In genomic region chr14:92586966-92587365, GRCh38 we compare ENCODE assay signal across 12 cellular contexts.
DNase-seq lines count a peak whose midpoint lies in the region; ATAC-seq and TF ChIP-seq lines count a peak whose summit lies in the region.
"Had no signal": no experiment of that assay in that cellular context is flagged by ENCODE, and none has a peak within 500 bp of the region (broad histone marks: within the 10 kb centered on the region; RNA-seq: fewer than 3 reads in every experiment).

No MANE protein-coding gene starts in this region.

- peak overlapping the region; percentile 92 for H2BK20ac ChIP-seq in IMR-90 (ENCODE audit: low read depth, low read length)

- H3K36me3 Mint-ChIP-seq in dendritic cell treated with granulocyte-macrophage colony-stimulating factor and Interleukin-4, amounts not matched to agents 40 ng/mL and 50 ng/mL, for 4 days (ENCODE audit: low read depth), result peaks cover 98% of the 10 kb centered on the region

- H3K4ac ChIP-seq in IMR-90 (ENCODE audit: low read depth, low read length), result peak overlapping the region; percentile 56

- H3K4me1 Mint-ChIP-seq in dendritic cell treated with granulocyte-macrophage colony-stimulating factor and Interleukin-4, amounts not matched to agents 40 ng/mL and 50 ng/mL, for 4 days (ENCODE audit: low read depth), result peaks cover 65% of the 10 kb centered on the region

- peak overlapping the region; percentile 77 for H4K5ac ChIP-seq in IMR-90 (ENCODE audit: low read depth, low read length)

- peak overlapping the region; percentile 6; the same call in 1 of the 2 replicates for H3K27ac ChIP-seq in C4-2B
- peak overlapping the region; percentile 65 for H3K27ac ChIP-seq in IMR-90 (ENCODE audit: insufficient read depth, low read length)

- H4K20me1 ChIP-seq in IMR-90 (ENCODE audit: insufficient read depth, low read length), result peaks cover 5% of the 10 kb centered on the region

- CTCF ChIA-PET in IMR-90 (lab: Yijun Ruan, JAX), result no interaction called here

- peak overlapping the region; percentile 2; the same call in 1 of the 2 replicates for H3K56ac ChIP-seq in IMR-90 (ENCODE audit: extremely low read depth, insufficient read depth, low read length)

- no peaks in the 10 kb centered on the region for H3K9me3 Mint-ChIP-seq in dendritic cell treated with granulocyte-macrophage colony-stimulating factor and Interleukin-4, amounts not matched to agents 40 ng/mL and 50 ng/mL, for 4 days

- BruUV-seq in IMR-90 (replicated peaks; lab: Mats Ljungman, UMichigan), result no TSS peak

- H3K4me3 Mint-ChIP-seq in dendritic cell treated with granulocyte-macrophage colony-stimulating factor and Interleukin-4, amounts not matched to agents 40 ng/mL and 50 ng/mL, for 4 days, result no peak overlapping the region

- H3K4me2 ChIP-seq in IMR-90 (ENCODE audit: low read depth, low read length), result no peak overlapping the region

- peak overlapping the region; percentile 71 for H3K14ac ChIP-seq in IMR-90 (replicated peaks; ENCODE audit: low read depth, low read length)

- H3K27ac Mint-ChIP-seq in dendritic cell treated with granulocyte-macrophage colony-stimulating factor and Interleukin-4, amounts not matched to agents 40 ng/mL and 50 ng/mL, for 4 days, result peak overlapping the region; percentile 30

- no peak for ATAC-seq in IMR-90 (ENCODE audit: low read depth)
- ATAC-seq in sciatic nerve, result no peak
- no peak for ATAC-seq in GM18873 (IDR thresholded peaks at IDR 0.05; ENCODE audit: low FRiP score, unreplicated experiment)
- ATAC-seq in HG03439 (IDR thresholded peaks at IDR 0.05; ENCODE audit: unreplicated experiment), result no peak

- peak overlapping the region; percentile 57; the same call in 2 of the 3 replicates for H2BK15ac ChIP-seq in IMR-90 (ENCODE audit: low read depth, low read length)

- WGBS in IMR-90 (ENCODE audit: extremely low coverage in 2 of 2, insufficient read length in 1 of 2), 2 experiments, result 100% methylated on average over 5 of the region's 5 CpGs; no CpG with 5 or more reads in 1 of the 2 experiments

- peak overlapping the region; percentile 83 for H3K18ac ChIP-seq in IMR-90 (ENCODE audit: low read depth, low read length)

- peak overlapping the region; percentile 82 for H2BK120ac ChIP-seq in IMR-90 (ENCODE audit: low read depth, low read length)

- no peak for TF ChIP-seq RAD21 in IMR-90 (IDR thresholded peaks at IDR 0.05; ENCODE audit: low read length)

- peak overlapping the region; percentile 18 for H2AK9ac ChIP-seq in IMR-90 (replicated peaks; ENCODE audit: low read depth, low read length, poor library complexity)

- DNase-seq in IMR-90 (no peak), sciatic nerve (ENCODE audit: low spot score) (peak; percentile 19), COLO668 (lab: John Stamatoyannopoulos, UW; ENCODE audit: unreplicated experiment) (no peak), NCI-H2081 (lab: John Stamatoyannopoulos, UW) (no peak)
- DNase-seq: activated CD4-positive, alpha-beta T cell treated with anti-CD3 and anti-CD28 coated beads for 1 hour; DND-41; midbrain; NCI-H1105 treated with DMSO at 0.1 percent for 48 hours had no signal

- H4K8ac ChIP-seq in IMR-90 (ENCODE audit: low read depth in 2 of 2, low read length in 2 of 2), result peak overlapping the region; percentile 26 to 71; a peak in 3 of 4 replicates

- dilution Hi-C loops in IMR-90 (cut with HindIII; ENCODE audit: low sequenced_read_pairs, unreplicated experiment), result no loop called here

- no peak overlapping the region for H2AFZ ChIP-seq in IMR-90 (replicated peaks; ENCODE audit: low read length, poor library complexity)

- H2BK5ac ChIP-seq in IMR-90 (ENCODE audit: low read depth, low read length, poor library complexity, severe bottlenecking), result peak overlapping the region; percentile 73

- TF ChIP-seq POLR2A in IMR-90 (IDR thresholded peaks at IDR 0.05; ENCODE audit: low read depth, low read length), result no peak

- H3K9me3 ChIP-seq in IMR-90 (ENCODE audit: control insufficient read depth, insufficient read depth, low read length), result no peaks in the 10 kb centered on the region

- H3K4me1 ChIP-seq in IMR-90 (ENCODE audit: control insufficient read depth, insufficient read depth, low read length), result peaks cover 29% of the 10 kb centered on the region

- H3K79me1 ChIP-seq in IMR-90 (ENCODE audit: low read depth in 1 of 2, low read length in 2 of 2), result peaks cover 11 to 48% of the 10 kb centered on the region in 2 experiments

- no peaks in the 10 kb centered on the region for H3K27me3 ChIP-seq in IMR-90 (ENCODE audit: control insufficient read depth, insufficient read depth, low read length)

- H3K9ac ChIP-seq in IMR-90 (ENCODE audit: low read depth, low read length), result no peak overlapping the region; the same call in 1 of the 2 replicates

- in situ Hi-C loops in IMR-90 (cut with MboI; ENCODE audit: low sequenced_read_pairs), result no loop called here

- H3K4me3 ChIP-seq in IMR-90 (ENCODE audit: insufficient read depth, low read depth, low read length), result no peak overlapping the region

- intact Hi-C loops in IMR-90 (cut with micrococcal nuclease), result loop anchor here (2.0 to 5.0 kb wide), 3 partner anchors 38 to 200 kb away; no protein-coding TSS in a partner anchor
- intact Hi-C loops in dendritic cell treated with granulocyte-macrophage colony-stimulating factor and Interleukin-4, amounts not matched to agents 40 ng/mL and 50 ng/mL, for 4 days (cut with micrococcal nuclease), result no loop called here
- intact Hi-C loops in sciatic nerve (cut with DNase I), result no loop called here

- H3K9me1 ChIP-seq in IMR-90 (ENCODE audit: insufficient read depth, low read length), result peaks cover 37% of the 10 kb centered on the region

- TF ChIP-seq CTCF in C4-2B (conservative IDR thresholded peaks at IDR 0.05), result no peak
- no peak for TF ChIP-seq CTCF in IMR-90 (conservative IDR thresholded peaks at IDR 0.05; ENCODE audit: low read depth, low read length)

- H3K27me3 Mint-ChIP-seq in dendritic cell treated with granulocyte-macrophage colony-stimulating factor and Interleukin-4, amounts not matched to agents 40 ng/mL and 50 ng/mL, for 4 days, result no peaks in the 10 kb centered on the region

- peak overlapping the region; percentile 78; the same call in 1 of the 2 replicates for H3K23ac ChIP-seq in IMR-90 (ENCODE audit: low read depth, low read length)

- POLR2A ChIA-PET in IMR-90 (lab: Charles Lee; ENCODE audit: unreplicated experiment), result no interaction called here

- H4K91ac ChIP-seq in IMR-90 (ENCODE audit: insufficient read depth, low read depth, low read length), result peak overlapping the region; percentile 48

- peak overlapping the region; percentile 73 for H2AK5ac ChIP-seq in IMR-90 (ENCODE audit: low read depth, low read length)

- H3K36me3 ChIP-seq in IMR-90 (ENCODE audit: control insufficient read depth, insufficient read depth, low read length), result peaks cover 11% of the 10 kb centered on the region; the same call in 1 of the 2 replicates

TF ChIP-seq in IMR-90, 13 proteins besides CTCF, POLR2A, EP300 and RAD21:
- TF ChIP-seq SMC3 (IDR thresholded peaks at IDR 0.05; ENCODE audit: low read depth, low read length) (no peak), ELK1 (IDR thresholded peaks at IDR 0.05; ENCODE audit: borderline replicate concordance, low read depth, low read length) (no peak), BHLHE40 (IDR thresholded peaks at IDR 0.05; ENCODE audit: low read depth, low read length) (no peak), FOS (IDR thresholded peaks at IDR 0.05; ENCODE audit: low read depth, low read length) (no peak), RFX5 (IDR thresholded peaks at IDR 0.05; ENCODE audit: low read depth, low read length) (no peak), RCOR1 (IDR thresholded peaks at IDR 0.05; ENCODE audit: insufficient replicate concordance, low read length) (no peak), CHD1 (IDR thresholded peaks at IDR 0.05; ENCODE audit: low read depth, low read length) (no peak), CEBPB (IDR thresholded peaks at IDR 0.05; ENCODE audit: low read depth, low read length) (no peak), NFE2L2 (IDR thresholded peaks at IDR 0.05; ENCODE audit: low read depth, low read length) (no peak), MAFK (IDR thresholded peaks at IDR 0.05; ENCODE audit: low read depth, low read length) (no peak), MAZ (IDR thresholded peaks at IDR 0.05; ENCODE audit: borderline replicate concordance, low read depth, low read length) (no peak), MXI1 (IDR thresholded peaks at IDR 0.05; ENCODE audit: borderline replicate concordance, low read depth, low read length) (no peak)
- TF ChIP-seq, protein P1, sequence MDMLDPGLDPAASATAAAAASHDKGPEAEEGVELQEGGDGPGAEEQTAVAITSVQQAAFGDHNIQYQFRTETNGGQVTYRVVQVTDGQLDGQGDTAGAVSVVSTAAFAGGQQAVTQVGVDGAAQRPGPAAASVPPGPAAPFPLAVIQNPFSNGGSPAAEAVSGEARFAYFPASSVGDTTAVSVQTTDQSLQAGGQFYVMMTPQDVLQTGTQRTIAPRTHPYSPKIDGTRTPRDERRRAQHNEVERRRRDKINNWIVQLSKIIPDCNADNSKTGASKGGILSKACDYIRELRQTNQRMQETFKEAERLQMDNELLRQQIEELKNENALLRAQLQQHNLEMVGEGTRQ (IDR thresholded peaks at IDR 0.05; ENCODE audit: low read depth, low read length), result no peak
TF ChIP-seq in IMR-90: peak in this region for 0.
